In genomic region chr3:52836471-52836845, GRCh38 we compare ENCODE assay signal across 20 cellular contexts. TPM values are rescaled to one million over a fixed set of nuclear protein-coding genes. Genes with fewer than 3 reads are reported as not detected.
DNase-seq lines count a peak whose midpoint lies in the region; ATAC-seq and TF ChIP-seq lines count a peak whose summit lies in the region.
"Had no signal": no experiment of that assay in that cellular context is flagged by ENCODE, and none has a peak within 500 bp of the region (broad histone marks: within the 10 kb centered on the region; RNA-seq: fewer than 3 reads in every experiment).

No MANE protein-coding gene starts in this region.

- peak overlapping the region; percentile 96 to 98 (median 97) for H3K27ac ChIP-seq in gastrocnemius medialis
- H3K27ac ChIP-seq in sigmoid colon: peak overlapping the region in 1 of 4 donors; percentile 67
- no peak overlapping the region; the same call in 1 of the 2 replicates for H3K27ac ChIP-seq in SJCRH30
- H3K27ac ChIP-seq: 22Rv1, Peyer's patch had no signal

- peak overlapping the region in 1 of 4 donors; percentile 3 for H3K4me3 ChIP-seq in gastrocnemius medialis
- H3K4me3 ChIP-seq in sigmoid colon: no peak overlapping the region
- H3K4me3 ChIP-seq in SJCRH30: no peak overlapping the region
- H3K4me3 ChIP-seq: HAP-1, Peyer's patch had no signal

- no peak overlapping the region for H3K4me3 Mint-ChIP-seq in activated CD4-positive, alpha-beta T cell treated with anti-CD3 and anti-CD28 coated beads, Interleukin-2, amount 10 ng/mL, durations not matched to agents 7 days and 5 days
- H3K4me3 Mint-ChIP-seq in T-helper 17 cell (peak overlapping the region; percentile 19), glutamatergic neuron (ENCODE audit: unreplicated experiment) (peak overlapping the region; percentile 34)
- H3K4me3 Mint-ChIP-seq: CD8-positive, alpha-beta T cell; IgD-negative memory B cell had no signal

- TF ChIP-seq CTCF in glutamatergic neuron (IDR thresholded peaks at IDR 0.05; ENCODE audit: partially characterized antibody, unreplicated experiment): no peak
- TF ChIP-seq CTCF in gastrocnemius medialis (IDR thresholded peaks at IDR 0.05 in 4 of 5, conservative IDR thresholded peaks at IDR 0.05 in 1 of 5): no peak
- TF ChIP-seq CTCF in sigmoid colon (IDR thresholded peaks at IDR 0.05): no peak

- H3K27me3 ChIP-seq in gastrocnemius medialis: no peaks in the 10 kb centered on the region
- H3K27me3 ChIP-seq in sigmoid colon: no peaks in the 10 kb centered on the region
- H3K27me3 ChIP-seq in SJCRH30: no peaks in the 10 kb centered on the region
- H3K27me3 ChIP-seq: BE2C, Peyer's patch had no signal

- POLR2A ChIA-PET in activated CD4-positive, alpha-beta T cell treated with anti-CD3 and anti-CD28 coated beads, Interleukin-2, amount 10 ng/mL, durations not matched to agents 7 days and 5 days (lab: Charles Lee): interaction anchor here (0.6 kb wide), 1 partner anchor 120 kb away, joined by 3 read pairs; no protein-coding TSS in a partner anchor

- no peaks in the 10 kb centered on the region for H3K36me3 ChIP-seq in gastrocnemius medialis
- H3K36me3 ChIP-seq in sigmoid colon: peaks cover 0 to 34% (median 3%) of the 10 kb centered on the region in 4 donors
- no peaks in the 10 kb centered on the region for H3K36me3 ChIP-seq in SJCRH30
- H3K36me3 ChIP-seq: BE2C, HAP-1, Peyer's patch had no signal

- H3K4me1 ChIP-seq in gastrocnemius medialis: peaks cover 85 to 94% of the 10 kb centered on the region in 2 donors
- peaks cover 0 to 26% (median 17%) of the 10 kb centered on the region in 4 donors for H3K4me1 ChIP-seq in sigmoid colon
- H3K4me1 ChIP-seq in SJCRH30: peaks cover 26% of the 10 kb centered on the region
- H3K4me1 ChIP-seq: HAP-1 had no signal

- no peak for TF ChIP-seq EP300 in sigmoid colon (IDR thresholded peaks at IDR 0.05)

- CTCF ChIA-PET in activated CD4-positive, alpha-beta T cell treated with anti-CD3 and anti-CD28 coated beads, Interleukin-2, amount 10 ng/mL, durations not matched to agents 7 days and 5 days (lab: Charles Lee): no interaction called here

- ATAC-seq in T-helper 17 cell (no peak), gastrocnemius medialis (no peak), HG02642 (IDR thresholded peaks at IDR 0.05; ENCODE audit: poor library complexity, unreplicated experiment) (no peak)
- ATAC-seq: CD8-positive, alpha-beta T cell had no signal

- H3K9me3 ChIP-seq in T-helper 17 cell (ENCODE audit: control insufficient read depth, low read length, poor library complexity, severe bottlenecking) (no peaks in the 10 kb centered on the region), gastrocnemius medialis (no peaks in the 10 kb centered on the region), sigmoid colon (no peaks in the 10 kb centered on the region), SJCRH30 (replicated peaks) (no peaks in the 10 kb centered on the region)
- H3K9me3 ChIP-seq: BE2C, HAP-1, Peyer's patch had no signal

- H3K27me3 Mint-ChIP-seq in activated CD4-positive, alpha-beta T cell treated with anti-CD3 and anti-CD28 coated beads, Interleukin-2, amount 10 ng/mL, durations not matched to agents 7 days and 5 days: no peaks in the 10 kb centered on the region
- H3K27me3 Mint-ChIP-seq in T-helper 17 cell (no peaks in the 10 kb centered on the region), glutamatergic neuron (ENCODE audit: unreplicated experiment) (peaks cover 9% of the 10 kb centered on the region)
- H3K27me3 Mint-ChIP-seq: IgD-negative memory B cell had no signal

- 90 to 92% methylated on average over 5 of the region's 5 CpGs for WGBS in sigmoid colon, 2 donors

- H3K27ac Mint-ChIP-seq in activated CD4-positive, alpha-beta T cell treated with anti-CD3 and anti-CD28 coated beads, Interleukin-2, amount 10 ng/mL, durations not matched to agents 7 days and 5 days: peak overlapping the region; percentile 6
- H3K27ac Mint-ChIP-seq in T-helper 17 cell (peak overlapping the region; percentile 61), glutamatergic neuron (ENCODE audit: unreplicated experiment) (no peak overlapping the region)
- H3K27ac Mint-ChIP-seq: CD8-positive, alpha-beta T cell; IgD-negative memory B cell had no signal

- peaks cover 14% of the 10 kb centered on the region for H3K36me3 Mint-ChIP-seq in activated CD4-positive, alpha-beta T cell treated with anti-CD3 and anti-CD28 coated beads, Interleukin-2, amount 10 ng/mL, durations not matched to agents 7 days and 5 days (ENCODE audit: low read depth)
- H3K36me3 Mint-ChIP-seq in T-helper 17 cell (ENCODE audit: low read depth) (peaks cover 2% of the 10 kb centered on the region), glutamatergic neuron (ENCODE audit: unreplicated experiment) (no peaks in the 10 kb centered on the region)

- intact Hi-C loops in gastrocnemius medialis (cut with DNase I; ENCODE audit: low total_unique reads) (no loop called here), sigmoid colon (cut with DNase I) (no loop called here)

- no peaks in the 10 kb centered on the region for H3K9me3 Mint-ChIP-seq in activated CD4-positive, alpha-beta T cell treated with anti-CD3 and anti-CD28 coated beads, Interleukin-2, amount 10 ng/mL, durations not matched to agents 7 days and 5 days
- peaks cover 10% of the 10 kb centered on the region for H3K9me3 Mint-ChIP-seq in glutamatergic neuron (ENCODE audit: unreplicated experiment)
- H3K9me3 Mint-ChIP-seq: CD8-positive, alpha-beta T cell; IgD-negative memory B cell had no signal

- peaks cover 42% of the 10 kb centered on the region for H3K4me1 Mint-ChIP-seq in activated CD4-positive, alpha-beta T cell treated with anti-CD3 and anti-CD28 coated beads, Interleukin-2, amount 10 ng/mL, durations not matched to agents 7 days and 5 days
- H3K4me1 Mint-ChIP-seq in T-helper 17 cell (peaks cover 25% of the 10 kb centered on the region), glutamatergic neuron (ENCODE audit: low read depth, unreplicated experiment) (peaks cover 26% of the 10 kb centered on the region)

- DNase-seq in activated CD4-positive, alpha-beta T cell treated with anti-CD3 and anti-CD28 coated beads, Interleukin-2, amount 10 ng/mL, durations not matched to agents 7 days and 5 days: no peak
- DNase-seq in activated CD4-positive, alpha-beta T cell treated with anti-CD3 and anti-CD28 coated beads for 48 hours: no peak
- DNase-seq in T-helper 17 cell: no peak
- DNase-seq in glutamatergic neuron: no peak
- no peak for DNase-seq in gastrocnemius medialis
- DNase-seq in sigmoid colon: no peak
- DNase-seq in SJCRH30: no peak
- DNase-seq: BE2C; CD8-positive, alpha-beta T cell; Kasumi-1; MM.1S; NCI-H1105; NCI-H1694; NCI-H524; Peyer's patch had no signal

- TF ChIP-seq POLR2A in gastrocnemius medialis (IDR thresholded peaks at IDR 0.05) (no peak), sigmoid colon (IDR thresholded peaks at IDR 0.05) (no peak)

- in situ Hi-C loops in gastrocnemius medialis (cut with MboI; ENCODE audit: low sequenced_read_pairs in 4 of 4): no loop called here

RNA-seq across cellular contexts. Expression of gene MUSTN1, which starts 1.6 kb away (rescaled TPM):
- total RNA-seq in activated CD4-positive, alpha-beta T cell treated with anti-CD3 and anti-CD28 coated beads, Interleukin-2, amount 10 ng/mL, durations not matched to agents 7 days and 5 days: 1 to 10 TPM in 1 of 2 experiments, not detected in 1; 2.8 TPM
- total RNA-seq in T-helper 17 cell (10 to 100 TPM; 12.3 to 16.0 TPM), glutamatergic neuron (ENCODE audit: unreplicated experiment) (3.5 TPM), gastrocnemius medialis (1,000 to 10,000 TPM in 1 of 4 donors, 100 to 1,000 TPM in 3; 218 to 2,149 (median 412) TPM), sigmoid colon (10 to 100 TPM in 1 of 4 donors, 1 to 10 TPM in 3; 4.2 to 12.7 (median 6.9) TPM)
- polyA plus RNA-seq in sigmoid colon: 10 to 100 TPM in 1 of 3 donors, 1 to 10 TPM in 1, not detected in 1; 7.2 to 11.1 TPM
- 35.7 and 38.6 TPM in 2 replicates for total RNA-seq in SJCRH30 (2014; rRNA removed; shearing (Covaris generic))
- total RNA-seq: HT1080 had no signal
- polyA plus RNA-seq: IgD-negative memory B cell had no signal

RNA-seq across cellular contexts. Expression of gene ITIH4, which starts 6.0 kb away (rescaled TPM):
- total RNA-seq in activated CD4-positive, alpha-beta T cell treated with anti-CD3 and anti-CD28 coated beads, Interleukin-2, amount 10 ng/mL, durations not matched to agents 7 days and 5 days: 10 to 100 TPM; 25.5 to 28.6 TPM
- total RNA-seq in T-helper 17 cell (10 to 100 TPM; 25.8 to 40.6 TPM), glutamatergic neuron (ENCODE audit: unreplicated experiment) (8.0 TPM), gastrocnemius medialis (10 to 100 TPM in 3 of 4 donors, 1 to 10 TPM in 1; 3.5 to 20.4 (median 12.7) TPM), sigmoid colon (10 to 100 TPM in 1 of 4 donors, 1 to 10 TPM in 3; 2.5 to 12.2 (median 6.7) TPM)
- polyA plus RNA-seq in sigmoid colon: 1 to 10 TPM in 1 of 3 donors, not detected in 2; 5.4 TPM
- total RNA-seq in SJCRH30 (2014; rRNA removed; shearing (Covaris generic)): 0.71 TPM in 1 of 2 replicates, not detected in the other
- total RNA-seq: HT1080 had no signal
- polyA plus RNA-seq: IgD-negative memory B cell had no signal

RNA-seq across cellular contexts. Expression of gene ITIH3, which starts 41.9 kb away (rescaled TPM):
- total RNA-seq in activated CD4-positive, alpha-beta T cell treated with anti-CD3 and anti-CD28 coated beads, Interleukin-2, amount 10 ng/mL, durations not matched to agents 7 days and 5 days: not detected
- total RNA-seq in T-helper 17 cell (not detected), glutamatergic neuron (ENCODE audit: unreplicated experiment) (not detected), gastrocnemius medialis (1 to 10 TPM in 2 of 4 donors, under 1 TPM in 2; 0.66 to 3.1 (median 1.5) TPM), sigmoid colon (1 to 10 TPM in 1 of 4 donors, under 1 TPM in 2, not detected in 1; 0.14 to 2.3 (median 0.36) TPM)
- polyA plus RNA-seq in sigmoid colon: under 1 TPM in 1 of 3 donors, not detected in 2; 0.95 TPM
- total RNA-seq in SJCRH30 (2014; rRNA removed; shearing (Covaris generic)): 0.28 TPM in 1 of 2 replicates, not detected in the other
- total RNA-seq: CD8-positive, alpha-beta T cell had no signal
- polyA plus RNA-seq: IgD-negative memory B cell had no signal

RNA-seq across cellular contexts. Expression of gene ITIH1, which starts 59.1 kb away (rescaled TPM):
- total RNA-seq in activated CD4-positive, alpha-beta T cell treated with anti-CD3 and anti-CD28 coated beads, Interleukin-2, amount 10 ng/mL, durations not matched to agents 7 days and 5 days: not detected
- total RNA-seq in T-helper 17 cell: not detected
- total RNA-seq in glutamatergic neuron (ENCODE audit: unreplicated experiment): not detected
- 1 to 10 TPM in 1 of 4 donors, under 1 TPM in 1, not detected in 2; 0.72 to 2.1 TPM for total RNA-seq in gastrocnemius medialis
- total RNA-seq in sigmoid colon: not detected
- under 1 TPM in 1 of 3 donors, not detected in 2; 0.85 TPM for polyA plus RNA-seq in sigmoid colon
- total RNA-seq in SJCRH30 (2014; rRNA removed; shearing (Covaris generic)): 0.04 TPM in 1 of 2 replicates, not detected in the other
- total RNA-seq: CD8-positive, alpha-beta T cell; HT1080; Peyer's patch had no signal
- polyA plus RNA-seq: IgD-negative memory B cell had no signal
